ENCODE assay signal across 22 cellular contexts in genomic region chr9:129520981-129521380, GRCh38.
"Had no signal": no experiment of that assay in that cellular context is flagged by ENCODE, and none has a peak within 500 bp of the region (broad histone marks: within the 10 kb centered on the region; RNA-seq: fewer than 3 reads in every experiment).

No MANE protein-coding gene starts in this region.

- H3K4me3 ChIP-seq: coronary artery, dorsolateral prefrontal cortex, gastroesophageal sphincter, hepatocyte, left ventricle myocardium inferior, lower lobe of right lung, suprapubic skin, thyroid gland, upper lobe of left lung, vagina had no signal

- H3K36me3 ChIP-seq: gastroesophageal sphincter, left ventricle myocardium inferior, lower lobe of right lung, suprapubic skin, thyroid gland, upper lobe of left lung, vagina had no signal

- H3K27ac ChIP-seq: coronary artery, gastroesophageal sphincter, hepatocyte, left ventricle myocardium inferior, lower lobe of right lung, suprapubic skin, thyroid gland, upper lobe of left lung, vagina had no signal

- H3K27me3 ChIP-seq: dorsolateral prefrontal cortex, gastroesophageal sphincter, hepatocyte, suprapubic skin, thyroid gland, upper lobe of left lung, vagina had no signal

- H3K9me3 ChIP-seq: suprapubic skin, thyroid gland, upper lobe of left lung, vagina had no signal

- H3K4me1 ChIP-seq: gastroesophageal sphincter, left ventricle myocardium inferior, lower lobe of right lung, suprapubic skin, upper lobe of left lung, vagina had no signal

- DNase-seq: effector CD8-positive, alpha-beta T cell; foreskin fibroblast; kidney; left cardiac atrium; left ventricle myocardium inferior; lower lobe of right lung; mesendoderm; naive thymus-derived CD4-positive, alpha-beta T cell; nephron progenitor cell; right cardiac atrium; stimulated activated CD4-positive, alpha-beta T cell treated with anti-CD3 and anti-CD28 coated beads, Interleukin-4, amount 100 ng/mL, for 1 hour; stimulated activated CD8-positive, alpha-beta memory T cell treated with anti-CD3 and anti-CD28 coated beads, Interleukin-4, amount 100 ng/mL, for 48 hours; stimulated activated naive CD8-positive, alpha-beta T cell treated with anti-CD3 and anti-CD28 coated beads, Interleukin-15, Interleukin-2, amounts not matched to agents 100 U/mL and 50 U/mL, for 24 hours; thyroid gland; upper lobe of left lung had no signal

- FAIRE-seq: kidney had no signal

- ATAC-seq: gastroesophageal sphincter; left cardiac atrium; lower lobe of right lung; naive thymus-derived CD4-positive, alpha-beta T cell; right cardiac atrium; stimulated activated effector memory CD8-positive, alpha-beta T cell treated with anti-CD3 and anti-CD28 coated beads, Interleukin-12 subunit alpha, Interleukin-12 subunit beta, amount 100 ng/mL, for 72 hours; stimulated activated naive CD8-positive, alpha-beta T cell treated with anti-CD3 and anti-CD28 coated beads, Interleukin-15, Interleukin-2, amounts not matched to agents 100 U/mL and 50 U/mL, for 24 hours had no signal
